In the genomic region with DNA sequence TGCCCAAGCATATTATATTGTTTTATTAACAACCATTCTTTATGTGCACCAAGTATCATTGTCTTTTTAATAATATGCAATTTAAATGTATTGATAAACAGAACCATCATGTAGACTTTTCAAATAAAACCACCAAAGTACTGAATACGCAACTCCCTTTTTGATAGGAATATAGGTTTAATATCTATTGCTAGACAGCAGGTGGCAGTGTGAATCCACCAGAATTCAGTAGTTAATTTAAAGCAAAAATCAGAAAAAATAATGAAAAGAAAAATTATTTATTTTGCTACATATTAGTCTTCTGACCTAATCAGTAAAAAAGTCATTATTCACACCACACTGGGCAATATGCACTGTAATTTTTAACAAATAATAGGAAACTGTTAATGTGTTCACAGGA, we compare ENCODE assay signal across 9 cellular contexts.
DNase-seq lines count a peak whose midpoint lies in the region; ATAC-seq, FAIRE-seq and TF ChIP-seq lines count a peak whose summit lies in the region.
"Had no signal": no experiment of that assay in that cellular context is flagged by ENCODE, and none has a peak within 500 bp of the region (broad histone marks: within the 10 kb centered on the region; RNA-seq: fewer than 3 reads in every experiment).

No MANE protein-coding gene starts in this region.

- intact Hi-C loops in activated CD8-positive, alpha-beta T cell treated with anti-CD3 and anti-CD28 coated beads for 36 hours (cut with micrococcal nuclease), result loop anchor here (1.0 to 5.0 kb wide), 2 partner anchors 119 to 325 kb away; no protein-coding TSS in a partner anchor
- intact Hi-C loops in HepG2 (cut with micrococcal nuclease; ENCODE audit: unreplicated experiment), result loop anchor here (1.0 to 5.0 kb wide), 4 partner anchors 326 to 1779 kb away; no protein-coding TSS in a partner anchor

- peaks cover 8% of the 10 kb centered on the region for H3K4me1 Mint-ChIP-seq in activated CD8-positive, alpha-beta T cell treated with anti-CD3 and anti-CD28 coated beads for 36 hours (ENCODE audit: low read depth)

- BruUV-seq in HepG2 (replicated peaks; lab: Mats Ljungman, UMichigan), result no TSS peak

- in situ Hi-C loops in HepG2 (cut with HindIII; ENCODE audit: extremely low pct_ligation_motif_present, low pct_unique_long_range_greater_than_20kb), result loop anchor here (25.0 kb wide), 1 partner anchor 1769 kb away; the partner anchor contains the start of gene POU3F2

- H3K4me3 ChIP-seq in HepG2 (replicated peaks in 1 of 3; ENCODE audit: insufficient read depth in 1 of 3, low read depth in 2 of 3, low read length in 3 of 3), result no peak overlapping the region

- H3K27ac ChIP-seq in HepG2 (ENCODE audit: extremely low read length, insufficient read depth, low read length), result no peak overlapping the region

- TF ChIP-seq RAD21 in Ishikawa (IDR thresholded peaks at IDR 0.05; ENCODE audit: low read depth) (peak; percentile 60), HepG2 (CRISPR knock-in tag; IDR thresholded peaks at IDR 0.05) (no peak)

- no peaks in the 10 kb centered on the region for H3K9me3 Mint-ChIP-seq in activated CD8-positive, alpha-beta T cell treated with anti-CD3 and anti-CD28 coated beads for 36 hours

- TF ChIP-seq POLR2A in HepG2 (IDR thresholded peaks at IDR 0.05; ENCODE audit: insufficient read depth in 1 of 2, low read depth in 2 of 2, low read length in 2 of 2), result no peak
- TF ChIP-seq POLR2A in GM18505 (IDR thresholded peaks at IDR 0.05; ENCODE audit: borderline replicate concordance, extremely low read depth, insufficient read depth, insufficient read length), result no peak

- H3K27me3 ChIP-seq in HepG2 (ENCODE audit: control insufficient read depth in 1 of 2, insufficient read depth in 2 of 2, low read length in 2 of 2), result no peaks in the 10 kb centered on the region

- no peaks in the 10 kb centered on the region for H3K4me1 ChIP-seq in HepG2 (ENCODE audit: insufficient read depth, low read length)

- H3K27me3 Mint-ChIP-seq in activated CD8-positive, alpha-beta T cell treated with anti-CD3 and anti-CD28 coated beads for 36 hours, result no peaks in the 10 kb centered on the region

- DNase-seq in COLO829 (ENCODE audit: low spot score), result peak; percentile 16
- peak; percentile 36 for DNase-seq in activated CD8-positive, alpha-beta T cell treated with anti-CD3 and anti-CD28 coated beads for 36 hours
- DNase-seq in HepG2 (ENCODE audit: low spot score), result peak; percentile 3
- no peak for DNase-seq in hippocampal formation (lab: John Stamatoyannopoulos, UW)
- DNase-seq in putamen (ENCODE audit: low spot score), result no peak
- DNase-seq: NCI-H1048 had no signal

- TF ChIP-seq CTCF in activated CD8-positive, alpha-beta T cell treated with anti-CD3 and anti-CD28 coated beads for 36 hours (IDR thresholded peaks at IDR 0.05), result peak; percentile 85
- peak; percentile 39 for TF ChIP-seq CTCF in HepG2 (CRISPR knock-in tag; IDR thresholded peaks at IDR 0.05)

- 61% methylated on average over 1 of the region's 1 CpG for WGBS in HepG2 (ENCODE audit: low lambda C conversion rate)

- no peaks in the 10 kb centered on the region for H3K36me3 ChIP-seq in HepG2 (replicated peaks in 1 of 2; ENCODE audit: control insufficient read depth in 1 of 2, insufficient read depth in 2 of 2, low read length in 2 of 2)

- no peaks in the 10 kb centered on the region for H4K20me1 ChIP-seq in HepG2 (ENCODE audit: insufficient read depth, low read length)

- H3K9me3 ChIP-seq in HepG2 (ENCODE audit: low read length), result no peaks in the 10 kb centered on the region

- no peak overlapping the region for H3K4me3 Mint-ChIP-seq in activated CD8-positive, alpha-beta T cell treated with anti-CD3 and anti-CD28 coated beads for 36 hours

- FAIRE-seq in HepG2 (lab: Jason Lieb, UNC), result no peak

- no peak overlapping the region for H3K27ac Mint-ChIP-seq in activated CD8-positive, alpha-beta T cell treated with anti-CD3 and anti-CD28 coated beads for 36 hours

- H3K9ac ChIP-seq in HepG2 (ENCODE audit: insufficient read depth, low read depth, low read length), result no peak overlapping the region

- no peak overlapping the region for H3K4me2 ChIP-seq in HepG2 (ENCODE audit: low read depth, low read length)

- CTCF ChIA-PET in activated CD8-positive, alpha-beta T cell treated with anti-CD3 and anti-CD28 coated beads for 36 hours (lab: Charles Lee), result interaction anchor here (1.0 to 1.4 kb wide), 3 partner anchors 9 to 369 kb away, joined by 3 to 5 read pairs (median 3); no protein-coding TSS in a partner anchor
- CTCF ChIA-PET in HepG2 (lab: Yijun Ruan, JAX; ENCODE audit: low intra/inter-chr PET ratio, low total read pairs), result interaction anchor here (1.2 kb wide), 1 partner anchor 326 kb away, joined by 10 read pairs; no protein-coding TSS in a partner anchor

- H2AFZ ChIP-seq in HepG2 (ENCODE audit: low read length), result no peak overlapping the region

- no peaks in the 10 kb centered on the region for H3K79me2 ChIP-seq in HepG2 (ENCODE audit: insufficient read depth, low read length)

- TF ChIP-seq EP300 in Ishikawa (IDR thresholded peaks at IDR 0.05; ENCODE audit: borderline replicate concordance) (no peak), HepG2 (IDR thresholded peaks at IDR 0.05; ENCODE audit: low read depth in 2 of 2, low read length in 2 of 2) (no peak), HepG2 (CRISPR knock-in tag; IDR thresholded peaks at IDR 0.05; ENCODE audit: borderline replicate concordance) (no peak)

- no peaks in the 10 kb centered on the region for H3K36me3 Mint-ChIP-seq in activated CD8-positive, alpha-beta T cell treated with anti-CD3 and anti-CD28 coated beads for 36 hours (ENCODE audit: low read depth)

- ATAC-seq in activated CD8-positive, alpha-beta T cell treated with anti-CD3 and anti-CD28 coated beads for 36 hours, result no peak
- ATAC-seq in HepG2 (no peak), HG03139 (IDR thresholded peaks at IDR 0.05; ENCODE audit: unreplicated experiment) (no peak), GM18505 (IDR thresholded peaks at IDR 0.05; ENCODE audit: unreplicated experiment) (no peak)

- POLR2A ChIA-PET in activated CD8-positive, alpha-beta T cell treated with anti-CD3 and anti-CD28 coated beads for 36 hours (lab: Charles Lee), result no interaction called here
- POLR2A ChIA-PET in HepG2 (lab: Yijun Ruan, JAX), result no interaction called here

TF ChIP-seq in Ishikawa, 13 proteins besides CTCF, POLR2A, EP300 and RAD21 (continues in another document):
- TF ChIP-seq REST (IDR thresholded peaks at IDR 0.05; ENCODE audit: low read depth) (no peak), TEAD4 (IDR thresholded peaks at IDR 0.05) (no peak), FOXM1 (IDR thresholded peaks at IDR 0.05; ENCODE audit: borderline replicate concordance, low read depth) (no peak)

TF ChIP-seq in HepG2, 621 proteins besides CTCF, POLR2A, EP300 and RAD21 (continues in another document):
- TF ChIP-seq CCDC6 (CRISPR knock-in tag; IDR thresholded peaks at IDR 0.05) (no peak), ARID3A (IDR thresholded peaks at IDR 0.05; ENCODE audit: low read depth, low read length) (0 out of 2 replicates have a peak, but pooled peaks have one; percentile 49), POLR2AphosphoS2 (IDR thresholded peaks at IDR 0.05; ENCODE audit: low read depth, low read length) (no peak), STAG1 (CRISPR knock-in tag; IDR thresholded peaks at IDR 0.05) (peak; percentile 62), XRCC5 (optimal IDR thresholded peaks at IDR 0.05; ENCODE audit: low read length) (no peak), SMC3 (IDR thresholded peaks at IDR 0.05; ENCODE audit: low read length) (peak; percentile 34; the same call in 1 of the 2 replicates)
- TF ChIP-seq, protein P1, sequence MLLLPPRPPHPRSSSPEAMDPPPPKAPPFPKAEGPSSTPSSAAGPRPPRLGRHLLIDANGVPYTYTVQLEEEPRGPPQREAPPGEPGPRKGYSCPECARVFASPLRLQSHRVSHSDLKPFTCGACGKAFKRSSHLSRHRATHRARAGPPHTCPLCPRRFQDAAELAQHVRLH (CRISPR knock-in tag; IDR thresholded peaks at IDR 0.05; ENCODE audit: borderline replicate concordance, low read depth), result no peak
- TF ChIP-seq, protein P2, sequence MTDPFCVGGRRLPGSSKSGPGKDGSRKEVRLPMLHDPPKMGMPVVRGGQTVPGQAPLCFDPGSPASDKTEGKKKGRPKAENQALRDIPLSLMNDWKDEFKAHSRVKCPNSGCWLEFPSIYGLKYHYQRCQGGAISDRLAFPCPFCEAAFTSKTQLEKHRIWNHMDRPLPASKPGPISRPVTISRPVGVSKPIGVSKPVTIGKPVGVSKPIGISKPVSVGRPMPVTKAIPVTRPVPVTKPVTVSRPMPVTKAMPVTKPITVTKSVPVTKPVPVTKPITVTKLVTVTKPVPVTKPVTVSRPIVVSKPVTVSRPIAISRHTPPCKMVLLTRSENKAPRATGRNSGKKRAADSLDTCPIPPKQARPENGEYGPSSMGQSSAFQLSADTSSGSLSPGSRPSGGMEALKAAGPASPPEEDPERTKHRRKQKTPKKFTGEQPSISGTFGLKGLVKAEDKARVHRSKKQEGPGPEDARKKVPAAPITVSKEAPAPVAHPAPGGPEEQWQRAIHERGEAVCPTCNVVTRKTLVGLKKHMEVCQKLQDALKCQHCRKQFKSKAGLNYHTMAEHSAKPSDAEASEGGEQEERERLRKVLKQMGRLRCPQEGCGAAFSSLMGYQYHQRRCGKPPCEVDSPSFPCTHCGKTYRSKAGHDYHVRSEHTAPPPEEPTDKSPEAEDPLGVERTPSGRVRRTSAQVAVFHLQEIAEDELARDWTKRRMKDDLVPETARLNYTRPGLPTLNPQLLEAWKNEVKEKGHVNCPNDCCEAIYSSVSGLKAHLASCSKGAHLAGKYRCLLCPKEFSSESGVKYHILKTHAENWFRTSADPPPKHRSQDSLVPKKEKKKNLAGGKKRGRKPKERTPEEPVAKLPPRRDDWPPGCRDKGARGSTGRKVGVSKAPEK (CRISPR knock-in tag; IDR thresholded peaks at IDR 0.05; ENCODE audit: borderline replicate concordance), result no peak

Comparison
In these comparisons a context has a peak if more than half of its experiments do, and no peak if none do; other contexts are left out.
1. DNase-seq: peak in COLO829 (single experiment), activated CD8-positive, alpha-beta T cell treated with anti-CD3 and anti-CD28 coated beads for 36 hours (single experiment) and HepG2 (single experiment); none in hippocampal formation (0 of 2) and putamen (single experiment).